In genomic region chr16:67089101-67089500, GRCh38 we compare ENCODE assay signal across 22 cellular contexts.
"Had no signal": no experiment of that assay in that cellular context is flagged by ENCODE, and none has a peak within 500 bp of the region (broad histone marks: within the 10 kb centered on the region; RNA-seq: fewer than 3 reads in every experiment).

No MANE protein-coding gene starts in this region.

- H3K27ac ChIP-seq: esophagus squamous epithelium, gastroesophageal sphincter, left lung, lower lobe of right lung, psoas muscle, spleen, tibial artery, upper lobe of left lung had no signal

- H3K27ac Mint-ChIP-seq: stimulated activated memory B cell treated with anti-CD40 and anti-IgM and Interleukin-4, amounts not matched to agents 10 μg/mL and 1 μg/mL and 100 μg/mL, for 72 hours; stimulated activated naive CD8-positive, alpha-beta T cell treated with anti-CD3 and anti-CD28 coated beads, Interleukin-15, Interleukin-2, amounts not matched to agents 100 ng/mL and 50 ng/mL, for 24 hours had no signal

- H3K9me3 ChIP-seq: esophagus squamous epithelium, gastroesophageal sphincter, left lung, lower lobe of right lung, psoas muscle, spleen, tibial artery, upper lobe of left lung, uterus had no signal

- H3K36me3 ChIP-seq: uterus had no signal

- H3K4me1 Mint-ChIP-seq: stimulated activated memory B cell treated with anti-CD40 and anti-IgM and Interleukin-4, amounts not matched to agents 10 μg/mL and 1 μg/mL and 100 μg/mL, for 72 hours had no signal

- H3K27me3 Mint-ChIP-seq: natural killer cell treated with Interleukin-12 subunit alpha and Interleukin-12 subunit beta and Interleukin-15 and Interleukin-18, amount 100 ng/mL, for 72 hours; stimulated activated memory B cell treated with anti-CD40 and anti-IgM and Interleukin-4, amounts not matched to agents 10 μg/mL and 1 μg/mL and 100 μg/mL, for 72 hours; stimulated activated naive CD8-positive, alpha-beta T cell treated with anti-CD3 and anti-CD28 coated beads, Interleukin-15, Interleukin-2, amounts not matched to agents 100 ng/mL and 50 ng/mL, for 24 hours had no signal

- FAIRE-seq: keratinocyte had no signal

- H3K4me3 ChIP-seq: esophagus squamous epithelium, gastroesophageal sphincter, left lung, lower lobe of right lung, psoas muscle, spleen, tibial artery, upper lobe of left lung, uterus had no signal

- ATAC-seq: gastroesophageal sphincter; left lung; lower lobe of right lung; natural killer cell treated with Interleukin-12 subunit alpha and Interleukin-12 subunit beta and Interleukin-15 and Interleukin-18, amount 100 ng/mL, for 72 hours; psoas muscle; stimulated activated memory B cell treated with anti-CD40 and anti-IgM and Interleukin-4, amounts not matched to agents 10 μg/mL and 1 μg/mL and 100 μg/mL, for 72 hours had no signal

- DNase-seq: dermis blood vessel endothelial cell; esophagus squamous epithelium; foreskin fibroblast; glutamatergic neuron; left lung; lower lobe of right lung; mesenchymal stem cell; midbrain; occipital lobe; psoas muscle; spleen; stimulated activated CD4-positive, alpha-beta T cell treated with anti-CD3 and anti-CD28 coated beads, Interleukin-15, amount 100 ng/mL, for 24 hours; stimulated activated CD4-positive, alpha-beta T cell treated with anti-CD3 and anti-CD28 coated beads, Interleukin-1b, Interleukin-23, amount 100 ng/mL, for 48 hours; stimulated activated CD4-positive, alpha-beta T cell treated with anti-CD3 and anti-CD28 coated beads, Interleukin-4, amount 100 ng/mL, for 24 hours; tibial artery; upper lobe of left lung; uterus had no signal

- H3K4me1 ChIP-seq: left lung, uterus had no signal

- H3K4me3 Mint-ChIP-seq: natural killer cell treated with Interleukin-12 subunit alpha and Interleukin-12 subunit beta and Interleukin-15 and Interleukin-18, amount 100 ng/mL, for 72 hours; stimulated activated memory B cell treated with anti-CD40 and anti-IgM and Interleukin-4, amounts not matched to agents 10 μg/mL and 1 μg/mL and 100 μg/mL, for 72 hours; stimulated activated naive CD8-positive, alpha-beta T cell treated with anti-CD3 and anti-CD28 coated beads, Interleukin-15, Interleukin-2, amounts not matched to agents 100 ng/mL and 50 ng/mL, for 24 hours had no signal

- H3K9me3 Mint-ChIP-seq: natural killer cell treated with Interleukin-12 subunit alpha and Interleukin-12 subunit beta and Interleukin-15 and Interleukin-18, amount 100 ng/mL, for 72 hours; stimulated activated memory B cell treated with anti-CD40 and anti-IgM and Interleukin-4, amounts not matched to agents 10 μg/mL and 1 μg/mL and 100 μg/mL, for 72 hours; stimulated activated naive CD8-positive, alpha-beta T cell treated with anti-CD3 and anti-CD28 coated beads, Interleukin-15, Interleukin-2, amounts not matched to agents 100 ng/mL and 50 ng/mL, for 24 hours had no signal

- H3K27me3 ChIP-seq: esophagus squamous epithelium, gastroesophageal sphincter, left lung, spleen, tibial artery, upper lobe of left lung, uterus had no signal
